In genomic region chr9:126915846-126916543, GRCh38 we compare ENCODE assay signal across 1 cellular context.
TF ChIP-seq lines count a peak whose summit lies in the region.

No MANE protein-coding gene starts in this region.

TF ChIP-seq in GM23338, 12 proteins besides CTCF, POLR2A, EP300 and RAD21:
- no peak for TF ChIP-seq REST (IDR thresholded peaks at IDR 0.05; ENCODE audit: unreplicated experiment)
- TF ChIP-seq ETS1 (IDR thresholded peaks at IDR 0.05) = no peak
- TF ChIP-seq STAT1 (IDR thresholded peaks at IDR 0.05; ENCODE audit: unreplicated experiment) = no peak
- no peak for TF ChIP-seq ZNF114 (CRISPR knock-in tag; IDR thresholded peaks at IDR 0.05)
- no peak for TF ChIP-seq EZH2phosphoT487 (IDR thresholded peaks at IDR 0.05; ENCODE audit: unreplicated experiment)
- TF ChIP-seq NANOG (IDR thresholded peaks at IDR 0.05; ENCODE audit: borderline replicate concordance) = no peak
- no peak for TF ChIP-seq CREB1 (CRISPR knock-in tag; IDR thresholded peaks at IDR 0.05; ENCODE audit: low read depth)
- no peak for TF ChIP-seq EZH2 (IDR thresholded peaks at IDR 0.05; ENCODE audit: low read depth, unreplicated experiment)
- TF ChIP-seq POLR2AphosphoS5 (IDR thresholded peaks at IDR 0.05; ENCODE audit: low read depth) = no peak
